ENCODE assay signal across 8 cellular contexts in genomic region chr6:7138111-7138510, GRCh38. TPM values are rescaled to one million over a fixed set of nuclear protein-coding genes. Genes with fewer than 3 reads are reported as not detected.
DNase-seq lines count a peak whose midpoint lies in the region; ATAC-seq and TF ChIP-seq lines count a peak whose summit lies in the region.

No MANE protein-coding gene starts in this region.

- H3K27me3 ChIP-seq in Panc1 (ENCODE audit: control insufficient read depth, insufficient read depth, low read length) (no peaks in the 10 kb centered on the region), endocrine pancreas (ENCODE audit: control insufficient read depth, insufficient read depth, low read length) (no peaks in the 10 kb centered on the region), rectal smooth muscle tissue (ENCODE audit: control insufficient read depth, insufficient read depth, low read length) (no peaks in the 10 kb centered on the region)

- DNase-seq in GM12864 (ENCODE audit: low read depth) (no peak), Panc1 (ENCODE audit: low read depth, low spot score) (no peak), glutamatergic neuron (no peak), NCI-H345 (lab: John Stamatoyannopoulos, UW) (no peak), SIG-M5 treated with dmso at 0.1 percent for 504 hours (lab: John Stamatoyannopoulos, UW; ENCODE audit: unreplicated experiment) (no peak), superior temporal gyrus (ENCODE audit: extremely low spot score) (no peak)

- no peaks in the 10 kb centered on the region for H3K9me3 Mint-ChIP-seq in glutamatergic neuron (ENCODE audit: unreplicated experiment)

- H3K4me1 ChIP-seq in Panc1 (ENCODE audit: control insufficient read depth, insufficient read depth, low read length), result peaks cover 75% of the 10 kb centered on the region
- H3K4me1 ChIP-seq in endocrine pancreas (ENCODE audit: control insufficient read depth, insufficient read depth, low read length), result peaks cover 15% of the 10 kb centered on the region
- H3K4me1 ChIP-seq in rectal smooth muscle tissue (ENCODE audit: control insufficient read depth, insufficient read depth, low read length), result peaks cover 29% of the 10 kb centered on the region

- intact Hi-C loops in Panc1 (cut with micrococcal nuclease; ENCODE audit: unreplicated experiment), result no loop called here

- ATAC-seq in Panc1, result no peak

- TF ChIP-seq CTCF in GM12864 (IDR thresholded peaks at IDR 0.05; ENCODE audit: low read depth, low read length, missing control alignments) (no peak), Panc1 (IDR thresholded peaks at IDR 0.05) (no peak), glutamatergic neuron (IDR thresholded peaks at IDR 0.05; ENCODE audit: partially characterized antibody, unreplicated experiment) (no peak)

- H3K9ac ChIP-seq in endocrine pancreas (ENCODE audit: control insufficient read depth, insufficient read depth, low read length) (no peak overlapping the region), rectal smooth muscle tissue (ENCODE audit: low read length) (no peak overlapping the region)

- peak overlapping the region; percentile 94 for H3K27ac ChIP-seq in Panc1 (ENCODE audit: low read length)
- H3K27ac ChIP-seq in rectal smooth muscle tissue (ENCODE audit: low read depth, low read length), result peak overlapping the region; percentile 41

- H3K4me1 Mint-ChIP-seq in glutamatergic neuron (ENCODE audit: low read depth, unreplicated experiment), result peaks cover 21% of the 10 kb centered on the region

- H3K27me3 Mint-ChIP-seq in glutamatergic neuron (ENCODE audit: unreplicated experiment), result peaks cover 2% of the 10 kb centered on the region

- H3K4me3 ChIP-seq in GM12864 (ENCODE audit: low read depth, low read length) (peak overlapping the region; percentile 41; the same call in 1 of the 2 replicates), Panc1 (ENCODE audit: low read depth in 2 of 2, low read length in 2 of 2) (peak overlapping the region; percentile 14 to 33; a peak in 2 of 4 replicates), endocrine pancreas (ENCODE audit: control insufficient read depth, insufficient read depth, low read length) (peak overlapping the region; percentile 14), rectal smooth muscle tissue (ENCODE audit: low read length) (no peak overlapping the region)

- in situ Hi-C loops in Panc1 (cut with HindIII; ENCODE audit: low pct_unique_long_range_greater_than_20kb, low sequenced_read_pairs), result no loop called here

- H3K36me3 Mint-ChIP-seq in glutamatergic neuron (ENCODE audit: unreplicated experiment), result no peaks in the 10 kb centered on the region

- no peaks in the 10 kb centered on the region for H3K36me3 ChIP-seq in Panc1 (ENCODE audit: control insufficient read depth, insufficient read depth, low read length)
- no peaks in the 10 kb centered on the region for H3K36me3 ChIP-seq in endocrine pancreas (ENCODE audit: control insufficient read depth, insufficient read depth, low read length)
- no peaks in the 10 kb centered on the region for H3K36me3 ChIP-seq in rectal smooth muscle tissue (ENCODE audit: control insufficient read depth, insufficient read depth, low read length)

- no TSS peak for BruUV-seq in Panc1 (replicated peaks; lab: Mats Ljungman, UMichigan)

- CTCF ChIA-PET in Panc1 (lab: Charles Lee), result no interaction called here

- H3K4me3 Mint-ChIP-seq in glutamatergic neuron (ENCODE audit: unreplicated experiment), result no peak overlapping the region

- H3K27ac Mint-ChIP-seq in glutamatergic neuron (ENCODE audit: unreplicated experiment), result no peak overlapping the region

- H3K9me3 ChIP-seq in Panc1 (ENCODE audit: control insufficient read depth, insufficient read depth, low read depth, low read length) (no peaks in the 10 kb centered on the region), endocrine pancreas (ENCODE audit: control insufficient read depth, low read length) (no peaks in the 10 kb centered on the region)

- POLR2A ChIA-PET in Panc1 (lab: Charles Lee), result interaction anchor here (0.5 to 0.9 kb wide), 2 partner anchors 8 to 24 kb away, joined by 3 read pairs; no protein-coding TSS in a partner anchor

RNA-seq across cellular contexts. Expression of gene RREB1, which starts 30.4 kb away (rescaled TPM):
- 30.7 TPM for total RNA-seq in Panc1 (2021; ENCODE audit: unreplicated experiment)
- polyA plus RNA-seq in Panc1 (2012; ENCODE audit: insufficient read length), result 17.9 TPM
- total RNA-seq in glutamatergic neuron (ENCODE audit: unreplicated experiment), result 3.4 TPM
